13 cellular contexts compared by ENCODE assay signal in the genomic region with DNA sequence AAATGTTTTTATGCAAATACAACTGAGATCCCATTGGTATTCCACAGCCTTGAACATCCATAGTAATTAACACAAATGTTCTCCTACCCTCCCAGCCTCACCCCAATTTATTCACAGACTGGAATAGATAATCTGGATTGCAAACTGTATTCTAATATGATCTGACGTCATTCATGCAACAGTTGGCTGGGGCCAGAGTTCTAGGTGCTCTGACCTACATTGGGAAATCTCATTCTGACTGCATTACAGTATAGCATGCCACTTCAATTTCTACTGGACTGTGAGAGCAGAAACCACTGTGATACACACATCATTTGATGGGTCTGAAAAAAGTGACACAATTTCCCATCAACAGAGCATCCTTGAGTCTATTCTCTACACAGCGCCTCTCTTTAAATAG.
DNase-seq lines count a peak whose midpoint lies in the region; ATAC-seq lines count a peak whose summit lies in the region.
"Had no signal": no experiment of that assay in that cellular context is flagged by ENCODE, and none has a peak within 500 bp of the region (broad histone marks: within the 10 kb centered on the region; RNA-seq: fewer than 3 reads in every experiment).

No MANE protein-coding gene starts in this region.

- ATAC-seq in left lobe of liver (peak; percentile 49), GM19328 (IDR thresholded peaks at IDR 0.05; ENCODE audit: unreplicated experiment) (no peak), GM19467 (IDR thresholded peaks at IDR 0.05; ENCODE audit: unreplicated experiment) (no peak)
- ATAC-seq: GM12878, K562 had no signal

- peak; percentile 27 for DNase-seq in NCI-H748 (lab: John Stamatoyannopoulos, UW; ENCODE audit: unreplicated experiment)
- DNase-seq in NCI-H748 treated with DMSO at 0.1 percent for 48 hours (lab: John Stamatoyannopoulos, UW): no peak
- peak; percentile 57 for DNase-seq in NCI-H69 (lab: John Stamatoyannopoulos, UW)
- no peak for DNase-seq in left lobe of liver (ENCODE audit: low spot score)
- no peak for DNase-seq in HT-29 (ENCODE audit: low spot score)
- DNase-seq: CD4-positive, alpha-beta memory T cell; GOT3; H9; HFFc6 had no signal

Comparison
In these comparisons a context has a peak if more than half of its experiments do, and no peak if none do; other contexts are left out.
1. DNase-seq: peak in NCI-H748 (single experiment) and NCI-H69 (single experiment); none in NCI-H748 treated with DMSO at 0.1 percent for 48 hours (single experiment), left lobe of liver (single experiment) and HT-29 (single experiment).